In the genomic region with DNA sequence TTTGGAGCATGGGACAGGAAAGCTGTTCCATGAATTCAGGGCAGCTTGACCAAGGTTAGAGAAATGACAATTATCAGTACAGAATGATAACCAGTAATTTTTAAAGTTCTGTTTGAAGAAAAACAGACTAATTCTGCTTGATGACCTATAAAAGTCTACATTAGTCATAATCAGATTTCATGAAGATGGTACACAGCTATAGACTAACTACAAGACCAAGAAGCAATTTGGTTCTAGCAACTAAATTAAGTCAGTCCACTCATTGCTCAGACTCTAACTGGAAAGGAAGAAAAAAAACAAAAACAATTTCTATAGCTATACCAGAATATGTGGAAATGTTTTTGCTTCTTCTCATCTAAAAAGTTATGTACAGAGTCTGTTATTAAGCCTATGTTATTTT, we compare ENCODE assay signal across 33 cellular contexts.
"Had no signal": no experiment of that assay in that cellular context is flagged by ENCODE, and none has a peak within 500 bp of the region (broad histone marks: within the 10 kb centered on the region; RNA-seq: fewer than 3 reads in every experiment).

No MANE protein-coding gene starts in this region.

- H3K27me3 Mint-ChIP-seq: naive B cell; natural killer cell treated with Interleukin-12 subunit alpha and Interleukin-12 subunit beta and Interleukin-15 and Interleukin-18, amount 100 ng/mL, for 72 hours; stimulated activated memory B cell treated with anti-CD40 and anti-IgM and Interleukin-4, amounts not matched to agents 10 μg/mL and 1 μg/mL and 100 μg/mL, for 72 hours had no signal

- DNase-seq: dermis blood vessel endothelial cell; effector memory CD4-positive, alpha-beta T cell; foreskin keratinocyte; heart left ventricle; kidney; mesenchymal stem cell; mucosa of descending colon; naive B cell; pancreas; retina; right lobe of liver; small intestine; stimulated activated CD4-positive, alpha-beta T cell treated with anti-CD3 and anti-CD28 coated beads, Interleukin-12 subunit alpha, Interleukin-12 subunit beta, amount 100 ng/mL, for 4 hours; stimulated activated CD4-positive, alpha-beta T cell treated with anti-CD3 and anti-CD28 coated beads, Interleukin-1b, Interleukin-23, amount 100 ng/mL, for 48 hours; stimulated activated CD4-positive, alpha-beta T cell treated with anti-CD3 and anti-CD28 coated beads, Interleukin-4, amount 100 ng/mL, for 1 hour; stimulated activated naive CD8-positive, alpha-beta T cell treated with anti-CD3 and anti-CD28 coated beads, Interleukin-15, Interleukin-2, amounts not matched to agents 100 U/mL and 50 U/mL, for 24 hours; substantia nigra; testis; upper lobe of right lung; uterus had no signal

- H3K4me1 ChIP-seq: uterus had no signal

- H3K27ac ChIP-seq: coronary artery, esophagus muscularis mucosa, foreskin keratinocyte, gastroesophageal sphincter, heart left ventricle, hepatocyte, neutrophil, pancreas, right lobe of liver, testis, tibial nerve, upper lobe of right lung had no signal

- H3K27ac Mint-ChIP-seq: naive B cell; natural killer cell treated with Interleukin-12 subunit alpha and Interleukin-12 subunit beta and Interleukin-15 and Interleukin-18, amount 100 ng/mL, for 72 hours; stimulated activated memory B cell treated with anti-CD40 and anti-IgM and Interleukin-4, amounts not matched to agents 10 μg/mL and 1 μg/mL and 100 μg/mL, for 72 hours had no signal

- H3K4me3 Mint-ChIP-seq: mesothelial cell of epicardium; natural killer cell treated with Interleukin-12 subunit alpha and Interleukin-12 subunit beta and Interleukin-15 and Interleukin-18, amount 100 ng/mL, for 72 hours; neural crest cell; stimulated activated memory B cell treated with anti-CD40 and anti-IgM and Interleukin-4, amounts not matched to agents 10 μg/mL and 1 μg/mL and 100 μg/mL, for 72 hours had no signal

- FAIRE-seq: endothelial cell of umbilical vein, kidney, pancreas, small intestine had no signal

- H3K9me3 ChIP-seq: esophagus muscularis mucosa, gastroesophageal sphincter, heart left ventricle, mucosa of descending colon, neutrophil, pancreas, right lobe of liver, testis, tibial nerve, upper lobe of right lung, uterus had no signal

- H3K27me3 ChIP-seq: esophagus muscularis mucosa, foreskin keratinocyte, gastroesophageal sphincter, heart left ventricle, hepatocyte, neutrophil, pancreas, right lobe of liver, testis, tibial nerve, upper lobe of right lung, uterus had no signal

- H3K4me3 ChIP-seq: coronary artery, esophagus muscularis mucosa, gastroesophageal sphincter, heart left ventricle, hepatocyte, lung, mucosa of descending colon, pancreas, right lobe of liver, testis, tibial nerve, upper lobe of right lung, uterus had no signal

- H3K36me3 ChIP-seq: esophagus muscularis mucosa, gastroesophageal sphincter, heart left ventricle, neutrophil, pancreas, right lobe of liver, tibial nerve, upper lobe of right lung, uterus had no signal

- ATAC-seq: foreskin keratinocyte; gastroesophageal sphincter; left lobe of liver; mucosa of descending colon; natural killer cell treated with Interleukin-12 subunit alpha and Interleukin-12 subunit beta and Interleukin-15 and Interleukin-18, amount 100 ng/mL, for 72 hours; right lobe of liver; stimulated activated memory B cell treated with anti-CD40 and anti-IgM and Interleukin-4, amounts not matched to agents 10 μg/mL and 1 μg/mL and 100 μg/mL, for 72 hours; stimulated activated naive CD8-positive, alpha-beta T cell treated with anti-CD3 and anti-CD28 coated beads, Interleukin-15, Interleukin-2, amounts not matched to agents 100 U/mL and 50 U/mL, for 24 hours; upper lobe of right lung had no signal

- H3K36me3 Mint-ChIP-seq: natural killer cell treated with Interleukin-12 subunit alpha and Interleukin-12 subunit beta and Interleukin-15 and Interleukin-18, amount 100 ng/mL, for 72 hours had no signal

- H3K9me3 Mint-ChIP-seq: mesothelial cell of epicardium; naive B cell; natural killer cell treated with Interleukin-12 subunit alpha and Interleukin-12 subunit beta and Interleukin-15 and Interleukin-18, amount 100 ng/mL, for 72 hours; neural crest cell; stimulated activated memory B cell treated with anti-CD40 and anti-IgM and Interleukin-4, amounts not matched to agents 10 μg/mL and 1 μg/mL and 100 μg/mL, for 72 hours had no signal
